Comparison of ENCODE assay signal across 16 cellular contexts in genomic region chr4:153479118-153479517, GRCh38. TPM values are rescaled to one million over a fixed set of nuclear protein-coding genes. Genes with fewer than 3 reads are reported as not detected.
A peak's percentile ranks its signal among the peaks of the same experiment; 100 is the strongest.
DNase-seq lines count a peak whose midpoint lies in the region; ATAC-seq and TF ChIP-seq lines count a peak whose summit lies in the region.
"Had no signal": no experiment of that assay in that cellular context is flagged by ENCODE, and none has a peak within 500 bp of the region (broad histone marks: within the 10 kb centered on the region; RNA-seq: fewer than 3 reads in every experiment).

No MANE protein-coding gene starts in this region.

- no peak for ATAC-seq in SK-N-SH treated with all-trans-retinoic acid at 6 μM for 48 hours

- H3K4me3 Mint-ChIP-seq in CD14-positive monocyte, result no peak overlapping the region
- H3K4me3 Mint-ChIP-seq: activated CD4-positive, alpha-beta T cell treated with anti-CD3 and anti-CD28 coated beads, Interleukin-2, amount 10 ng/mL, durations not matched to agents 7 days and 5 days; T-helper 1 cell treated with Interleukin-12 subunit alpha and Interleukin-12 subunit beta and Interleukin-4 antibody, amounts not matched to agents 30 μg/mL and 1 μg/mL, for 36 hours had no signal

- H3K4me2 ChIP-seq in SU-DHL-6 (ENCODE audit: low read depth, low read length, poor library complexity, severe bottlenecking), result peak overlapping the region; percentile 43

- 0 out of 2 replicates have a peak overlapping the region, but pooled peaks have one; percentile 1 for H3K9ac ChIP-seq in SU-DHL-6 (ENCODE audit: low read length)
- H3K9ac ChIP-seq in muscle layer of colon (ENCODE audit: low read length), result no peak overlapping the region

- H3K27ac ChIP-seq in SU-DHL-6 (ENCODE audit: low read depth, low read length), result peak overlapping the region; percentile 36
- H3K27ac ChIP-seq in muscle layer of colon (ENCODE audit: low read depth, low read length), result peak overlapping the region; percentile 26
- H3K27ac ChIP-seq: C4-2B, right atrium auricular region had no signal

- intact Hi-C loops in CD14-positive monocyte (cut with micrococcal nuclease), result no loop called here

- H3K27me3 ChIP-seq in SU-DHL-6 (ENCODE audit: low read length), result no peaks in the 10 kb centered on the region
- H3K27me3 ChIP-seq in muscle layer of colon (ENCODE audit: control insufficient read depth in 1 of 2, insufficient read depth in 2 of 2, low read length in 2 of 2), result no peaks in the 10 kb centered on the region
- H3K27me3 ChIP-seq: right atrium auricular region had no signal

- peaks cover 82% of the 10 kb centered on the region for H3F3A ChIP-seq in SU-DHL-6 (ENCODE audit: insufficient read depth)

- H3K9me2 ChIP-seq in SU-DHL-6 (replicated peaks; ENCODE audit: insufficient read depth, low read length), result no peaks in the 10 kb centered on the region

- peaks cover 44% of the 10 kb centered on the region for H3K36me3 ChIP-seq in SU-DHL-6 (ENCODE audit: low read length)
- H3K36me3 ChIP-seq in muscle layer of colon (ENCODE audit: insufficient read depth, low read length), result peaks cover 3% of the 10 kb centered on the region

- peaks cover 18% of the 10 kb centered on the region for H3K4me1 ChIP-seq in muscle layer of colon (ENCODE audit: insufficient read depth, low read length)

- H3K79me2 ChIP-seq in SU-DHL-6 (ENCODE audit: insufficient read depth, low read length), result peaks cover 99% of the 10 kb centered on the region

- H3K9me3 ChIP-seq in SU-DHL-6 (ENCODE audit: insufficient read depth, low read length), result no peaks in the 10 kb centered on the region
- no peaks in the 10 kb centered on the region for H3K9me3 ChIP-seq in muscle layer of colon (ENCODE audit: low read length)
- H3K9me3 ChIP-seq: right atrium auricular region had no signal

- peaks cover 54% of the 10 kb centered on the region for H3K4me1 Mint-ChIP-seq in CD14-positive monocyte

- no peak for TF ChIP-seq CTCF in CD14-positive monocyte (IDR thresholded peaks at IDR 0.05)
- TF ChIP-seq CTCF in GM12865 (IDR thresholded peaks at IDR 0.05; ENCODE audit: insufficient read depth, low read depth, low read length, missing control alignments), result no peak
- no peak for TF ChIP-seq CTCF in SU-DHL-6 (IDR thresholded peaks at IDR 0.05; ENCODE audit: insufficient read depth, low read length, poor library complexity, severe bottlenecking)

- peaks cover 49% of the 10 kb centered on the region for H4K20me1 ChIP-seq in SU-DHL-6 (ENCODE audit: low read depth, low read length)

- no peak overlapping the region for H2AFZ ChIP-seq in SU-DHL-6 (ENCODE audit: low read depth, low read length, severe bottlenecking)

- H3K27ac Mint-ChIP-seq in CD14-positive monocyte, result peak overlapping the region in 5 of 7 donors; percentile 3 to 67 (median 30)
- H3K27ac Mint-ChIP-seq: activated CD4-positive, alpha-beta T cell treated with anti-CD3 and anti-CD28 coated beads, Interleukin-2, amount 10 ng/mL, durations not matched to agents 7 days and 5 days; T-helper 1 cell treated with Interleukin-12 subunit alpha and Interleukin-12 subunit beta and Interleukin-4 antibody, amounts not matched to agents 30 μg/mL and 1 μg/mL, for 36 hours had no signal

- H3K27me3 Mint-ChIP-seq in CD14-positive monocyte (ENCODE audit: low read depth in 3 of 3), result no peaks in the 10 kb centered on the region
- H3K27me3 Mint-ChIP-seq: activated CD4-positive, alpha-beta T cell treated with anti-CD3 and anti-CD28 coated beads, Interleukin-2, amount 10 ng/mL, durations not matched to agents 7 days and 5 days had no signal

- DNase-seq in CD14-positive monocyte (ENCODE audit: low spot score) (no peak), GM12865 (ENCODE audit: low read depth) (no peak), hypothalamus (lab: John Stamatoyannopoulos, UW) (no peak), dermis blood vessel endothelial cell (no peak), foreskin melanocyte (no peak)
- DNase-seq: activated CD4-positive, alpha-beta T cell treated with anti-CD3 and anti-CD28 coated beads, Interleukin-2, amount 10 ng/mL, durations not matched to agents 7 days and 5 days; activated gamma-delta T cell treated with Interleukin-2 at 50 U/mL for 16 hours; glutamatergic neuron; stimulated activated CD4-positive, alpha-beta T cell treated with anti-CD3 and anti-CD28 coated beads, Interleukin-4, amount 100 ng/mL, for 4 hours; stimulated activated naive CD4-positive, alpha-beta T cell treated with Interleukin-2 at 50 U/mL for 16 hours had no signal

- H3K36me3 Mint-ChIP-seq in CD14-positive monocyte, result peaks cover 52 to 70% of the 10 kb centered on the region in 2 donors

- H3K4me3 ChIP-seq in GM12865 (ENCODE audit: low read depth, low read length) (peak overlapping the region; percentile 50), SU-DHL-6 (ENCODE audit: insufficient read depth, low read length, poor library complexity, severe bottlenecking) (no peak overlapping the region), muscle layer of colon (ENCODE audit: low read depth in 1 of 2, low read length in 2 of 2) (no peak overlapping the region)
- H3K4me3 ChIP-seq: right atrium auricular region had no signal

- no peaks in the 10 kb centered on the region for H3K9me3 Mint-ChIP-seq in CD14-positive monocyte
- H3K9me3 Mint-ChIP-seq: activated CD4-positive, alpha-beta T cell treated with anti-CD3 and anti-CD28 coated beads, Interleukin-2, amount 10 ng/mL, durations not matched to agents 7 days and 5 days; T-helper 1 cell treated with Interleukin-12 subunit alpha and Interleukin-12 subunit beta and Interleukin-4 antibody, amounts not matched to agents 30 μg/mL and 1 μg/mL, for 36 hours had no signal

TF ChIP-seq in SK-N-SH treated with all-trans-retinoic acid at 6 μM for 48 hours, 23 proteins besides CTCF, POLR2A, EP300 and RAD21 (continues in another document):
- TF ChIP-seq ZFP30 (CRISPR knock-in tag; IDR thresholded peaks at IDR 0.05), result no peak
- TF ChIP-seq BACH2 (CRISPR knock-in tag; IDR thresholded peaks at IDR 0.05; ENCODE audit: borderline replicate concordance), result no peak
- TF ChIP-seq ARNTL (CRISPR knock-in tag; IDR thresholded peaks at IDR 0.05; ENCODE audit: borderline replicate concordance, low read depth), result no peak
- no peak for TF ChIP-seq ZNF8 (CRISPR knock-in tag; IDR thresholded peaks at IDR 0.05)
- TF ChIP-seq OSR1 (CRISPR knock-in tag; IDR thresholded peaks at IDR 0.05), result no peak
- TF ChIP-seq PPARA (CRISPR knock-in tag; IDR thresholded peaks at IDR 0.05; ENCODE audit: borderline replicate concordance), result no peak
- TF ChIP-seq TCF4 (CRISPR knock-in tag; IDR thresholded peaks at IDR 0.05; ENCODE audit: borderline replicate concordance), result no peak
- no peak for TF ChIP-seq GLIS3 (CRISPR knock-in tag; IDR thresholded peaks at IDR 0.05)
- TF ChIP-seq, protein P1, sequence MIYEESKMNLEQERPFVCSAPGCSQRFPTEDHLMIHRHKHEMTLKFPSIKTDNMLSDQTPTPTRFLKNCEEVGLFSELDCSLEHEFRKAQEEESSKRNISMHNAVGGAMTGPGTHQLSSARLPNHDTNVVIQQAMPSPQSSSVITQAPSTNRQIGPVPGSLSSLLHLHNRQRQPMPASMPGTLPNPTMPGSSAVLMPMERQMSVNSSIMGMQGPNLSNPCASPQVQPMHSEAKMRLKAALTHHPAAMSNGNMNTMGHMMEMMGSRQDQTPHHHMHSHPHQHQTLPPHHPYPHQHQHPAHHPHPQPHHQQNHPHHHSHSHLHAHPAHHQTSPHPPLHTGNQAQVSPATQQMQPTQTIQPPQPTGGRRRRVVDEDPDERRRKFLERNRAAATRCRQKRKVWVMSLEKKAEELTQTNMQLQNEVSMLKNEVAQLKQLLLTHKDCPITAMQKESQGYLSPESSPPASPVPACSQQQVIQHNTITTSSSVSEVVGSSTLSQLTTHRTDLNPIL (CRISPR knock-in tag; IDR thresholded peaks at IDR 0.05; ENCODE audit: low read depth), result no peak
- no peak for TF ChIP-seq ZC3H10 (CRISPR knock-in tag; IDR thresholded peaks at IDR 0.05)
- TF ChIP-seq CSRNP3 (CRISPR knock-in tag; IDR thresholded peaks at IDR 0.05), result no peak
- TF ChIP-seq ZNF565 (CRISPR knock-in tag; conservative IDR thresholded peaks at IDR 0.05; ENCODE audit: low read depth), result no peak
- no peak for TF ChIP-seq SNAI2 (CRISPR knock-in tag; IDR thresholded peaks at IDR 0.05)
- TF ChIP-seq, protein P2, sequence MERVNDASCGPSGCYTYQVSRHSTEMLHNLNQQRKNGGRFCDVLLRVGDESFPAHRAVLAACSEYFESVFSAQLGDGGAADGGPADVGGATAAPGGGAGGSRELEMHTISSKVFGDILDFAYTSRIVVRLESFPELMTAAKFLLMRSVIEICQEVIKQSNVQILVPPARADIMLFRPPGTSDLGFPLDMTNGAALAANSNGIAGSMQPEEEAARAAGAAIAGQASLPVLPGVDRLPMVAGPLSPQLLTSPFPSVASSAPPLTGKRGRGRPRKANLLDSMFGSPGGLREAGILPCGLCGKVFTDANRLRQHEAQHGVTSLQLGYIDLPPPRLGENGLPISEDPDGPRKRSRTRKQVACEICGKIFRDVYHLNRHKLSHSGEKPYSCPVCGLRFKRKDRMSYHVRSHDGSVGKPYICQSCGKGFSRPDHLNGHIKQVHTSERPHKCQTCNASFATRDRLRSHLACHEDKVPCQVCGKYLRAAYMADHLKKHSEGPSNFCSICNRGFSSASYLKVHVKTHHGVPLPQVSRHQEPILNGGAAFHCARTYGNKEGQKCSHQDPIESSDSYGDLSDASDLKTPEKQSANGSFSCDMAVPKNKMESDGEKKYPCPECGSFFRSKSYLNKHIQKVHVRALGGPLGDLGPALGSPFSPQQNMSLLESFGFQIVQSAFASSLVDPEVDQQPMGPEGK (CRISPR knock-in tag; IDR thresholded peaks at IDR 0.05; ENCODE audit: borderline replicate concordance), result no peak

RNA-seq across cellular contexts. Expression of gene TMEM131L, which starts 13.0 kb away (rescaled TPM):
- polyA plus RNA-seq in CD14-positive monocyte, result 10 to 100 TPM; 11.2 to 26.0 TPM
- total RNA-seq in dermis blood vessel endothelial cell, result 16.2 and 25.3 TPM in 2 replicates
